8 cellular contexts compared by ENCODE assay signal in genomic region chr1:13960376-13960987, GRCh38.
DNase-seq lines count a peak whose midpoint lies in the region; ATAC-seq, FAIRE-seq and TF ChIP-seq lines count a peak whose summit lies in the region.

No MANE protein-coding gene starts in this region.

- FAIRE-seq in HTR-8/SVneo (lab: Jason Lieb, UNC), result peak; percentile 85

- DNase-seq in DMS53 treated with DMSO at 0.1 percent for 48 hours (lab: John Stamatoyannopoulos, UW; ENCODE audit: unreplicated experiment) (peak; percentile 25), HTR-8/SVneo (ENCODE audit: insufficient read length, low spot score) (peak; percentile 51), SK-N-MC (ENCODE audit: low read depth, low spot score) (peak; percentile 32), cardiac muscle cell (ENCODE audit: low read depth in 1 of 2, low spot score in 1 of 2) (peak; percentile 69 to 76), posterior vena cava (ENCODE audit: low spot score) (peak; percentile 85), aorta (peak; percentile 64 to 85)
- DNase-seq in activated naive CD8-positive, alpha-beta T cell treated with anti-CD3 and anti-CD28 coated beads, Interleukin-2, amount 10 ng/mL, durations not matched to agents 7 days and 5 days, result peak; percentile 65

- H3K27me3 ChIP-seq in cardiac muscle cell (peaks cover 11% of the 10 kb centered on the region), aorta (ENCODE audit: control insufficient read depth in 1 of 2, insufficient read depth in 2 of 2, low read length in 1 of 2) (no peaks in the 10 kb centered on the region)

- no peaks in the 10 kb centered on the region for H3K4me1 ChIP-seq in cardiac muscle cell (ENCODE audit: low read depth)
- H3K4me1 ChIP-seq in aorta (ENCODE audit: control insufficient read depth in 1 of 2, insufficient read depth in 2 of 2, low read length in 2 of 2), result no peaks in the 10 kb centered on the region

- POLR2A ChIA-PET in activated naive CD8-positive, alpha-beta T cell treated with anti-CD3 and anti-CD28 coated beads, Interleukin-2, amount 10 ng/mL, durations not matched to agents 7 days and 5 days (lab: Charles Lee), result no interaction called here

- H3K36me3 ChIP-seq in SK-N-MC (ENCODE audit: insufficient read depth, low read length) (no peaks in the 10 kb centered on the region), cardiac muscle cell (no peaks in the 10 kb centered on the region), aorta (ENCODE audit: control insufficient read depth in 1 of 2, insufficient read depth in 2 of 2, low read length in 1 of 2) (no peaks in the 10 kb centered on the region)

- H3K4me1 Mint-ChIP-seq in activated naive CD8-positive, alpha-beta T cell treated with anti-CD3 and anti-CD28 coated beads, Interleukin-2, amount 10 ng/mL, durations not matched to agents 7 days and 5 days, result no peaks in the 10 kb centered on the region

- 11 to 12% methylated on average over 12 of the region's 12 CpGs for WGBS in aorta, 2 donors

- no peak for ATAC-seq in activated naive CD8-positive, alpha-beta T cell treated with anti-CD3 and anti-CD28 coated beads, Interleukin-2, amount 10 ng/mL, durations not matched to agents 7 days and 5 days (ENCODE audit: low read depth)
- ATAC-seq in aorta (ENCODE audit: low FRiP score) (peak; percentile 81), HG03039 (IDR thresholded peaks at IDR 0.05; ENCODE audit: unreplicated experiment) (no peak)

- no peak overlapping the region for H3K4me3 Mint-ChIP-seq in activated naive CD8-positive, alpha-beta T cell treated with anti-CD3 and anti-CD28 coated beads, Interleukin-2, amount 10 ng/mL, durations not matched to agents 7 days and 5 days

- H3K9me3 ChIP-seq in SK-N-MC (ENCODE audit: low read depth, low read length) (no peaks in the 10 kb centered on the region), cardiac muscle cell (ENCODE audit: low read depth) (no peaks in the 10 kb centered on the region), aorta (ENCODE audit: control insufficient read depth, low read length) (no peaks in the 10 kb centered on the region)

- no peak overlapping the region for H3K27ac ChIP-seq in SK-N-MC
- no peak overlapping the region for H3K27ac ChIP-seq in cardiac muscle cell
- H3K27ac ChIP-seq in aorta (ENCODE audit: low read depth in 1 of 2, low read length in 2 of 2), result no peak overlapping the region

- H3K27ac Mint-ChIP-seq in activated naive CD8-positive, alpha-beta T cell treated with anti-CD3 and anti-CD28 coated beads, Interleukin-2, amount 10 ng/mL, durations not matched to agents 7 days and 5 days, result no peak overlapping the region

- peaks cover 11% of the 10 kb centered on the region for H3K27me3 Mint-ChIP-seq in activated naive CD8-positive, alpha-beta T cell treated with anti-CD3 and anti-CD28 coated beads, Interleukin-2, amount 10 ng/mL, durations not matched to agents 7 days and 5 days

- H3K4me3 ChIP-seq in SK-N-MC (no peak overlapping the region), cardiac muscle cell (no peak overlapping the region), aorta (ENCODE audit: low read length in 2 of 2) (no peak overlapping the region)

- H3K9me3 Mint-ChIP-seq in activated naive CD8-positive, alpha-beta T cell treated with anti-CD3 and anti-CD28 coated beads, Interleukin-2, amount 10 ng/mL, durations not matched to agents 7 days and 5 days, result no peaks in the 10 kb centered on the region

- TF ChIP-seq CTCF in cardiac muscle cell (IDR thresholded peaks at IDR 0.05; ENCODE audit: low read depth, low read length), result peak; percentile 98

- no peaks in the 10 kb centered on the region for H3K36me3 Mint-ChIP-seq in activated naive CD8-positive, alpha-beta T cell treated with anti-CD3 and anti-CD28 coated beads, Interleukin-2, amount 10 ng/mL, durations not matched to agents 7 days and 5 days

- intact Hi-C loops in posterior vena cava (cut with DNase I), result loop anchor here (2.0 to 10.0 kb wide), 5 partner anchors 136 to 1094 kb away; no protein-coding TSS in a partner anchor
- intact Hi-C loops in aorta (cut with DNase I), result loop anchor here (1.0 to 5.0 kb wide), 2 partner anchors 133 to 295 kb away; no protein-coding TSS in a partner anchor

- H3K9ac ChIP-seq in SK-N-MC (ENCODE audit: insufficient read length), result no peak overlapping the region

Comparison
In these comparisons a context has a peak if more than half of its experiments do, and no peak if none do; other contexts are left out.
1. DNase-seq: peak in every context shown above with its lines; median percentile 85 in posterior vena cava; 74 in aorta; 72 in cardiac muscle cell; 65 in activated naive CD8-positive, alpha-beta T cell treated with anti-CD3 and anti-CD28 coated beads, Interleukin-2, amount 10 ng/mL, durations not matched to agents 7 days and 5 days; 51 in HTR-8/SVneo; 32 in SK-N-MC; 25 in DMS53 treated with DMSO at 0.1 percent for 48 hours.